Comparison of ENCODE assay signal across 8 cellular contexts in genomic region chr3:9500108-9501050, GRCh38. TPM values are rescaled to one million over a fixed set of nuclear protein-coding genes. Genes with fewer than 3 reads are reported as not detected.
DNase-seq lines count a peak whose midpoint lies in the region; ATAC-seq and TF ChIP-seq lines count a peak whose summit lies in the region.

No MANE protein-coding gene starts in this region.

- DNase-seq in ELF-1 (ENCODE audit: low read depth, low spot score) (peak; percentile 90), adrenal gland (peak; percentile 39 to 70 (median 48))
- DNase-seq in stimulated activated CD4-positive, alpha-beta T cell treated with anti-CD3 and anti-CD28 coated beads, Interleukin-1b, Interleukin-23, amount 100 ng/mL, for 1 hour (ENCODE audit: low read depth in 2 of 2): peak; percentile 7 to 47

- H3K9me2 ChIP-seq in SU-DHL-6 (replicated peaks; ENCODE audit: insufficient read depth, low read length): no peaks in the 10 kb centered on the region

- ATAC-seq in HG03280 (IDR thresholded peaks at IDR 0.05; ENCODE audit: unreplicated experiment): peak; percentile 62
- ATAC-seq in GM21786 (IDR thresholded peaks at IDR 0.05; ENCODE audit: unreplicated experiment): no peak
- ATAC-seq in HG03571 (IDR thresholded peaks at IDR 0.05; ENCODE audit: unreplicated experiment): no peak

- WGBS in adrenal gland, 4 donors: 35 to 44% (median 43%) methylated on average over 35 to 39 of the region's 39 CpGs

- H3K4me1 ChIP-seq in adrenal gland (replicated peaks in 1 of 2): peaks cover 0 to 10% of the 10 kb centered on the region in 2 donors
- H3K4me1 ChIP-seq in iPS-15b (ENCODE audit: control insufficient read depth, insufficient read depth, low read length): no peaks in the 10 kb centered on the region

- H2AFZ ChIP-seq in SU-DHL-6 (ENCODE audit: low read depth, low read length, severe bottlenecking): no peak overlapping the region

- H3K9me3 ChIP-seq in SU-DHL-6 (ENCODE audit: insufficient read depth, low read length) (no peaks in the 10 kb centered on the region), adrenal gland (replicated peaks in 1 of 3) (no peaks in the 10 kb centered on the region), iPS-15b (ENCODE audit: control insufficient read depth, insufficient read depth, low read length) (no peaks in the 10 kb centered on the region)

- TF ChIP-seq POLR2A in adrenal gland (IDR thresholded peaks at IDR 0.05): no peak

- H3K27ac ChIP-seq in SU-DHL-6 (ENCODE audit: low read depth, low read length) (no peak overlapping the region), adrenal gland (no peak overlapping the region)

- intact Hi-C loops in adrenal gland (cut with DNase I): loop anchor here (10.0 kb wide), 2 partner anchors 184 to 224 kb away; no protein-coding TSS in a partner anchor

- no peak overlapping the region for H3K4me3 ChIP-seq in SU-DHL-6 (ENCODE audit: insufficient read depth, low read length, poor library complexity, severe bottlenecking)
- H3K4me3 ChIP-seq in adrenal gland: no peak overlapping the region
- H3K4me3 ChIP-seq in iPS-15b (ENCODE audit: low read depth, low read length): peak overlapping the region; percentile 70

- no peaks in the 10 kb centered on the region for H3K27me3 ChIP-seq in SU-DHL-6 (ENCODE audit: low read length)
- H3K27me3 ChIP-seq in adrenal gland: no peaks in the 10 kb centered on the region
- H3K27me3 ChIP-seq in iPS-15b (ENCODE audit: control insufficient read depth, insufficient read depth, low read length): peaks cover 21% of the 10 kb centered on the region

- no peak overlapping the region for H3K4me2 ChIP-seq in SU-DHL-6 (ENCODE audit: low read depth, low read length, poor library complexity, severe bottlenecking)

- H3F3A ChIP-seq in SU-DHL-6 (ENCODE audit: insufficient read depth): no peaks in the 10 kb centered on the region

- H3K36me3 ChIP-seq in SU-DHL-6 (ENCODE audit: low read length) (no peaks in the 10 kb centered on the region), adrenal gland (replicated peaks in 1 of 2) (no peaks in the 10 kb centered on the region), iPS-15b (ENCODE audit: control insufficient read depth, insufficient read depth, low read length) (no peaks in the 10 kb centered on the region)

- H3K9ac ChIP-seq in SU-DHL-6 (ENCODE audit: low read length) (no peak overlapping the region), iPS-15b (ENCODE audit: low read depth, low read length) (no peak overlapping the region)

- no peaks in the 10 kb centered on the region for H3K79me2 ChIP-seq in SU-DHL-6 (ENCODE audit: insufficient read depth, low read length)

- no peaks in the 10 kb centered on the region for H4K20me1 ChIP-seq in SU-DHL-6 (ENCODE audit: low read depth, low read length)

- peak; percentile 50 for TF ChIP-seq CTCF in SU-DHL-6 (IDR thresholded peaks at IDR 0.05; ENCODE audit: insufficient read depth, low read length, poor library complexity, severe bottlenecking)
- peak; percentile 20 to 55 (median 35) for TF ChIP-seq CTCF in adrenal gland (IDR thresholded peaks at IDR 0.05)

RNA-seq across cellular contexts. Expression of gene LHFPL4, which starts 53.2 kb away (rescaled TPM):
- 1 to 10 TPM in 3 of 8 donors, under 1 TPM in 3, not detected in 2; 0.04 to 2.9 (median 0.88) TPM for total RNA-seq in adrenal gland
- 1 to 10 TPM in 2 of 3 donors, under 1 TPM in 1; 0.67 to 3.5 (median 1.2) TPM for polyA plus RNA-seq in adrenal gland

Comparison
In these comparisons a context has a peak if more than half of its experiments do, and no peak if none do; other contexts are left out.
1. DNase-seq: peak in every context shown above with its lines; median percentile 90 in ELF-1; 48 in adrenal gland; 27 in stimulated activated CD4-positive, alpha-beta T cell treated with anti-CD3 and anti-CD28 coated beads, Interleukin-1b, Interleukin-23, amount 100 ng/mL, for 1 hour.